22 cellular contexts compared by ENCODE assay signal in genomic region chr10:85458274-85458673, GRCh38.
A peak's percentile ranks its signal among the peaks of the same experiment; 100 is the strongest.
DNase-seq lines count a peak whose midpoint lies in the region; ATAC-seq and TF ChIP-seq lines count a peak whose summit lies in the region.
"Had no signal": no experiment of that assay in that cellular context is flagged by ENCODE, and none has a peak within 500 bp of the region (broad histone marks: within the 10 kb centered on the region; RNA-seq: fewer than 3 reads in every experiment).

No MANE protein-coding gene starts in this region.

- no peak overlapping the region for H2AFZ ChIP-seq in SK-N-SH (ENCODE audit: low read depth)

- TF ChIP-seq CTCF in SK-N-SH (IDR thresholded peaks at IDR 0.05), result no peak
- TF ChIP-seq CTCF in glutamatergic neuron (IDR thresholded peaks at IDR 0.05; ENCODE audit: partially characterized antibody, unreplicated experiment), result no peak
- no peak for TF ChIP-seq CTCF in type B pancreatic cell (conservative IDR thresholded peaks at IDR 0.05)

- H3K27ac ChIP-seq in SK-N-SH (ENCODE audit: low read depth in 2 of 2, low read length in 1 of 2) (no peak overlapping the region), SJCRH30 (no peak overlapping the region)
- H3K27ac ChIP-seq: 22Rv1, A549, BLaER1, HL-60 had no signal

- H3K9me3 ChIP-seq in SK-N-SH, result no peaks in the 10 kb centered on the region; the same call in 1 of the 2 replicates
- no peaks in the 10 kb centered on the region for H3K9me3 ChIP-seq in SJCRH30 (replicated peaks)
- H3K9me3 ChIP-seq: A549, BLaER1, HAP-1 had no signal

- no peaks in the 10 kb centered on the region for H3F3A ChIP-seq in SK-N-SH (replicated peaks; ENCODE audit: insufficient read depth)

- no peaks in the 10 kb centered on the region for H3K36me3 Mint-ChIP-seq in glutamatergic neuron (ENCODE audit: unreplicated experiment)
- no peaks in the 10 kb centered on the region for H3K36me3 Mint-ChIP-seq in type B pancreatic cell
- H3K36me3 Mint-ChIP-seq: CD14-positive monocyte; CD4-positive, alpha-beta memory T cell had no signal

- no peak overlapping the region for H3K4me3 ChIP-seq in SK-N-SH (ENCODE audit: low read depth in 2 of 2, low read length in 1 of 2)
- no peak overlapping the region for H3K4me3 ChIP-seq in SJCRH30
- H3K4me3 ChIP-seq: A549, BLaER1, HAP-1 had no signal

- H3K4me1 ChIP-seq in SK-N-SH (ENCODE audit: control insufficient read depth in 1 of 2, insufficient read depth in 2 of 2, low read depth in 1 of 2, low read length in 1 of 2) (no peaks in the 10 kb centered on the region; a peak in 1 of 4 replicates), SJCRH30 (no peaks in the 10 kb centered on the region)
- H3K4me1 ChIP-seq: A549, BLaER1, HAP-1 had no signal

- H4K20me1 ChIP-seq in SK-N-SH (ENCODE audit: insufficient read depth), result no peaks in the 10 kb centered on the region
- H4K20me1 ChIP-seq: BLaER1 had no signal

- H3K4me1 Mint-ChIP-seq in glutamatergic neuron (ENCODE audit: low read depth, unreplicated experiment) (peaks cover 13% of the 10 kb centered on the region), type B pancreatic cell (ENCODE audit: unreplicated experiment) (peaks cover 26% of the 10 kb centered on the region)
- H3K4me1 Mint-ChIP-seq: CD14-positive monocyte; CD4-positive, alpha-beta memory T cell had no signal

- no peaks in the 10 kb centered on the region for H3K9me2 ChIP-seq in SK-N-SH

- H3K27me3 Mint-ChIP-seq in glutamatergic neuron (ENCODE audit: unreplicated experiment) (no peaks in the 10 kb centered on the region), type B pancreatic cell (no peaks in the 10 kb centered on the region)

- H3K36me3 ChIP-seq in SK-N-SH (replicated peaks in 1 of 2; ENCODE audit: control insufficient read depth in 1 of 2, insufficient read depth in 2 of 2, low read length in 1 of 2) (no peaks in the 10 kb centered on the region), SJCRH30 (no peaks in the 10 kb centered on the region)
- H3K36me3 ChIP-seq: BLaER1, HAP-1 had no signal

- POLR2A ChIA-PET in SK-N-SH (lab: Yijun Ruan, JAX), result no interaction called here

- WGBS in SK-N-SH (ENCODE audit: low lambda C conversion rate), result 42% methylated on average over 5 of the region's 5 CpGs

- TF ChIP-seq RAD21 in SK-N-SH (IDR thresholded peaks at IDR 0.05; ENCODE audit: low read length), result no peak

- H3K4me3 Mint-ChIP-seq in glutamatergic neuron (ENCODE audit: unreplicated experiment), result no peak overlapping the region
- H3K4me3 Mint-ChIP-seq in type B pancreatic cell, result no peak overlapping the region
- H3K4me3 Mint-ChIP-seq: CD14-positive monocyte; CD4-positive, alpha-beta memory T cell had no signal

- peak; percentile 15 for DNase-seq in SK-N-SH
- DNase-seq in SJCRH30, result peak; percentile 17 to 32
- peak; percentile 51 for DNase-seq in glutamatergic neuron
- DNase-seq in type B pancreatic cell (ENCODE audit: extremely low spot score, unreplicated experiment), result no peak
- no peak for DNase-seq in globus pallidus (ENCODE audit: low spot score)
- no peak for DNase-seq in NCI-H526 treated with DMSO at 0.1 percent for 48 hours (lab: John Stamatoyannopoulos, UW)
- DNase-seq: AML-193; Calu3; CD4-positive, alpha-beta memory T cell; DMS 273 treated with DMSO at 0.1 percent for 48 hours; DMS53; DND-41; EL; GDM1 had no signal

- H3K79me2 ChIP-seq in SK-N-SH (ENCODE audit: insufficient read depth), result no peaks in the 10 kb centered on the region

- no peak overlapping the region for H3K9ac ChIP-seq in SK-N-SH
- H3K9ac ChIP-seq: BLaER1 had no signal

- ATAC-seq in SK-N-SH treated with all-trans-retinoic acid at 6 μM for 48 hours (no peak), HG02610 (IDR thresholded peaks at IDR 0.05; ENCODE audit: unreplicated experiment) (no peak)
- ATAC-seq: A549 had no signal

- no peak for TF ChIP-seq EP300 in SK-N-SH (IDR thresholded peaks at IDR 0.05; ENCODE audit: borderline replicate concordance in 1 of 2, low read depth in 1 of 2, low read length in 1 of 2)

- H3K27me3 ChIP-seq in SK-N-SH (ENCODE audit: insufficient read depth) (no peaks in the 10 kb centered on the region), SJCRH30 (no peaks in the 10 kb centered on the region)
- H3K27me3 ChIP-seq: BLaER1 had no signal

- H3K4me2 ChIP-seq in SK-N-SH, result no peak overlapping the region
- H3K4me2 ChIP-seq: A549, BLaER1 had no signal

- CTCF ChIA-PET in SK-N-SH (lab: Yijun Ruan, JAX), result interaction anchor here (1.2 kb wide), 1 partner anchor 16 kb away, joined by 4 read pairs; no protein-coding TSS in a partner anchor

- H3K9me3 Mint-ChIP-seq in glutamatergic neuron (ENCODE audit: unreplicated experiment), result no peaks in the 10 kb centered on the region
- peaks cover 10% of the 10 kb centered on the region for H3K9me3 Mint-ChIP-seq in type B pancreatic cell
- H3K9me3 Mint-ChIP-seq: CD4-positive, alpha-beta memory T cell had no signal

- no peak overlapping the region for H3K27ac Mint-ChIP-seq in glutamatergic neuron (ENCODE audit: unreplicated experiment)
- peak overlapping the region; percentile 15 for H3K27ac Mint-ChIP-seq in type B pancreatic cell
- H3K27ac Mint-ChIP-seq: CD14-positive monocyte; CD4-positive, alpha-beta memory T cell had no signal

TF ChIP-seq in SK-N-SH, 30 proteins besides CTCF, POLR2A, EP300 and RAD21 (continues in another document):
- TF ChIP-seq MXI1 (IDR thresholded peaks at IDR 0.05; ENCODE audit: low read depth, low read length) (no peak), SMC3 (IDR thresholded peaks at IDR 0.05; ENCODE audit: low read depth, low read length) (no peak), CHD2 (IDR thresholded peaks at IDR 0.05; ENCODE audit: low read length, partially characterized antibody) (no peak)
- TF ChIP-seq, protein P1, sequence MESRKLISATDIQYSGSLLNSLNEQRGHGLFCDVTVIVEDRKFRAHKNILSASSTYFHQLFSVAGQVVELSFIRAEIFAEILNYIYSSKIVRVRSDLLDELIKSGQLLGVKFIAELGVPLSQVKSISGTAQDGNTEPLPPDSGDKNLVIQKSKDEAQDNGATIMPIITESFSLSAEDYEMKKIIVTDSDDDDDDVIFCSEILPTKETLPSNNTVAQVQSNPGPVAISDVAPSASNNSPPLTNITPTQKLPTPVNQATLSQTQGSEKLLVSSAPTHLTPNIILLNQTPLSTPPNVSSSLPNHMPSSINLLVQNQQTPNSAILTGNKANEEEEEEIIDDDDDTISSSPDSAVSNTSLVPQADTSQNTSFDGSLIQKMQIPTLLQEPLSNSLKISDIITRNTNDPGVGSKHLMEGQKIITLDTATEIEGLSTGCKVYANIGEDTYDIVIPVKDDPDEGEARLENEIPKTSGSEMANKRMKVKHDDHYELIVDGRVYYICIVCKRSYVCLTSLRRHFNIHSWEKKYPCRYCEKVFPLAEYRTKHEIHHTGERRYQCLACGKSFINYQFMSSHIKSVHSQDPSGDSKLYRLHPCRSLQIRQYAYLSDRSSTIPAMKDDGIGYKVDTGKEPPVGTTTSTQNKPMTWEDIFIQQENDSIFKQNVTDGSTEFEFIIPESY (IDR thresholded peaks at IDR 0.05; ENCODE audit: borderline replicate concordance, low read depth), result no peak
- TF ChIP-seq, protein P2, sequence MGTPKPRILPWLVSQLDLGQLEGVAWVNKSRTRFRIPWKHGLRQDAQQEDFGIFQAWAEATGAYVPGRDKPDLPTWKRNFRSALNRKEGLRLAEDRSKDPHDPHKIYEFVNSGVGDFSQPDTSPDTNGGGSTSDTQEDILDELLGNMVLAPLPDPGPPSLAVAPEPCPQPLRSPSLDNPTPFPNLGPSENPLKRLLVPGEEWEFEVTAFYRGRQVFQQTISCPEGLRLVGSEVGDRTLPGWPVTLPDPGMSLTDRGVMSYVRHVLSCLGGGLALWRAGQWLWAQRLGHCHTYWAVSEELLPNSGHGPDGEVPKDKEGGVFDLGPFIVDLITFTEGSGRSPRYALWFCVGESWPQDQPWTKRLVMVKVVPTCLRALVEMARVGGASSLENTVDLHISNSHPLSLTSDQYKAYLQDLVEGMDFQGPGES (IDR thresholded peaks at IDR 0.05; ENCODE audit: low read depth, low read length), result no peak

TF ChIP-seq in SK-N-SH treated with all-trans-retinoic acid at 6 μM for 48 hours, 23 proteins besides CTCF, POLR2A, EP300 and RAD21:
- TF ChIP-seq POU6F1 (CRISPR knock-in tag; IDR thresholded peaks at IDR 0.05; ENCODE audit: borderline replicate concordance, low read depth) (no peak), OSR1 (CRISPR knock-in tag; IDR thresholded peaks at IDR 0.05) (no peak), ZNF70 (CRISPR knock-in tag; IDR thresholded peaks at IDR 0.05) (no peak), ISL1 (CRISPR knock-in tag; IDR thresholded peaks at IDR 0.05) (no peak), ZFP3 (CRISPR knock-in tag; IDR thresholded peaks at IDR 0.05) (no peak), ZNF565 (CRISPR knock-in tag; conservative IDR thresholded peaks at IDR 0.05; ENCODE audit: low read depth) (no peak), ZNF8 (CRISPR knock-in tag; IDR thresholded peaks at IDR 0.05) (no peak), ARNTL (CRISPR knock-in tag; IDR thresholded peaks at IDR 0.05; ENCODE audit: borderline replicate concordance, low read depth) (no peak)
- TF ChIP-seq, protein P3, sequence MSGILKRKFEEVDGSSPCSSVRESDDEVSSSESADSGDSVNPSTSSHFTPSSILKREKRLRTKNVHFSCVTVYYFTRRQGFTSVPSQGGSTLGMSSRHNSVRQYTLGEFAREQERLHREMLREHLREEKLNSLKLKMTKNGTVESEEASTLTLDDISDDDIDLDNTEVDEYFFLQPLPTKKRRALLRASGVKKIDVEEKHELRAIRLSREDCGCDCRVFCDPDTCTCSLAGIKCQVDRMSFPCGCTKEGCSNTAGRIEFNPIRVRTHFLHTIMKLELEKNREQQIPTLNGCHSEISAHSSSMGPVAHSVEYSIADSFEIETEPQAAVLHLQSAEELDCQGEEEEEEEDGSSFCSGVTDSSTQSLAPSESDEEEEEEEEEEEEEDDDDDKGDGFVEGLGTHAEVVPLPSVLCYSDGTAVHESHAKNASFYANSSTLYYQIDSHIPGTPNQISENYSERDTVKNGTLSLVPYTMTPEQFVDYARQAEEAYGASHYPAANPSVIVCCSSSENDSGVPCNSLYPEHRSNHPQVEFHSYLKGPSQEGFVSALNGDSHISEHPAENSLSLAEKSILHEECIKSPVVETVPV (CRISPR knock-in tag; IDR thresholded peaks at IDR 0.05), result no peak
TF ChIP-seq in SK-N-SH treated with all-trans-retinoic acid at 6 μM for 48 hours: peak in this region for 0.

Comparison
In these comparisons a context has a peak if more than half of its experiments do, and no peak if none do; other contexts are left out.
1. DNase-seq: peak in SK-N-SH (single experiment), SJCRH30 (2 of 2) and glutamatergic neuron (single experiment); none in type B pancreatic cell (single experiment), globus pallidus (single experiment) and NCI-H526 treated with DMSO at 0.1 percent for 48 hours (single experiment).